ENCODE assay signal across 1 cellular context in genomic region chr1:244862699-244863490, GRCh38.
TF ChIP-seq lines count a peak whose summit lies in the region.

No MANE protein-coding gene starts in this region.

TF ChIP-seq in WTC11, 78 proteins besides CTCF, POLR2A, EP300 and RAD21 (continued from another document):
- TF ChIP-seq, protein P1, sequence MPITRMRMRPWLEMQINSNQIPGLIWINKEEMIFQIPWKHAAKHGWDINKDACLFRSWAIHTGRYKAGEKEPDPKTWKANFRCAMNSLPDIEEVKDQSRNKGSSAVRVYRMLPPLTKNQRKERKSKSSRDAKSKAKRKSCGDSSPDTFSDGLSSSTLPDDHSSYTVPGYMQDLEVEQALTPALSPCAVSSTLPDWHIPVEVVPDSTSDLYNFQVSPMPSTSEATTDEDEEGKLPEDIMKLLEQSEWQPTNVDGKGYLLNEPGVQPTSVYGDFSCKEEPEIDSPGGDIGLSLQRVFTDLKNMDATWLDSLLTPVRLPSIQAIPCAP (CRISPR knock-in tag; IDR thresholded peaks at IDR 0.05): no peak
- TF ChIP-seq, protein P2, sequence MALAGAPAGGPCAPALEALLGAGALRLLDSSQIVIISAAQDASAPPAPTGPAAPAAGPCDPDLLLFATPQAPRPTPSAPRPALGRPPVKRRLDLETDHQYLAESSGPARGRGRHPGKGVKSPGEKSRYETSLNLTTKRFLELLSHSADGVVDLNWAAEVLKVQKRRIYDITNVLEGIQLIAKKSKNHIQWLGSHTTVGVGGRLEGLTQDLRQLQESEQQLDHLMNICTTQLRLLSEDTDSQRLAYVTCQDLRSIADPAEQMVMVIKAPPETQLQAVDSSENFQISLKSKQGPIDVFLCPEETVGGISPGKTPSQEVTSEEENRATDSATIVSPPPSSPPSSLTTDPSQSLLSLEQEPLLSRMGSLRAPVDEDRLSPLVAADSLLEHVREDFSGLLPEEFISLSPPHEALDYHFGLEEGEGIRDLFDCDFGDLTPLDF (CRISPR knock-in tag; IDR thresholded peaks at IDR 0.05): no peak
- TF ChIP-seq ETV6 (CRISPR knock-in tag; IDR thresholded peaks at IDR 0.05) (no peak), EMX1 (CRISPR knock-in tag; IDR thresholded peaks at IDR 0.05) (no peak), GRHL2 (CRISPR knock-in tag; IDR thresholded peaks at IDR 0.05; ENCODE audit: insufficient replicate concordance, severe bottlenecking) (no peak), CBFB (CRISPR knock-in tag; IDR thresholded peaks at IDR 0.05; ENCODE audit: low read depth) (no peak), ZNF425 (CRISPR knock-in tag; conservative IDR thresholded peaks at IDR 0.05) (no peak), NR3C1 (CRISPR knock-in tag; conservative IDR thresholded peaks at IDR 0.05; ENCODE audit: low read depth) (no peak), ZNF121 (CRISPR knock-in tag; IDR thresholded peaks at IDR 0.05) (no peak), JUN (CRISPR knock-in tag; IDR thresholded peaks at IDR 0.05) (no peak; the same call in 1 of the 2 replicates), TEAD4 (CRISPR knock-in tag; IDR thresholded peaks at IDR 0.05) (no peak), ZNF232 (CRISPR knock-in tag; IDR thresholded peaks at IDR 0.05) (no peak), ZNF671 (CRISPR knock-in tag; IDR thresholded peaks at IDR 0.05) (peak; percentile 66; the same call in 1 of the 2 replicates), MYBL2 (CRISPR knock-in tag; IDR thresholded peaks at IDR 0.05) (no peak; the same call in 1 of the 2 replicates), SOX15 (CRISPR knock-in tag; IDR thresholded peaks at IDR 0.05) (no peak)
- TF ChIP-seq, protein P3, sequence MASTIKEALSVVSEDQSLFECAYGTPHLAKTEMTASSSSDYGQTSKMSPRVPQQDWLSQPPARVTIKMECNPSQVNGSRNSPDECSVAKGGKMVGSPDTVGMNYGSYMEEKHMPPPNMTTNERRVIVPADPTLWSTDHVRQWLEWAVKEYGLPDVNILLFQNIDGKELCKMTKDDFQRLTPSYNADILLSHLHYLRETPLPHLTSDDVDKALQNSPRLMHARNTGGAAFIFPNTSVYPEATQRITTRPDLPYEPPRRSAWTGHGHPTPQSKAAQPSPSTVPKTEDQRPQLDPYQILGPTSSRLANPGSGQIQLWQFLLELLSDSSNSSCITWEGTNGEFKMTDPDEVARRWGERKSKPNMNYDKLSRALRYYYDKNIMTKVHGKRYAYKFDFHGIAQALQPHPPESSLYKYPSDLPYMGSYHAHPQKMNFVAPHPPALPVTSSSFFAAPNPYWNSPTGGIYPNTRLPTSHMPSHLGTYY (CRISPR knock-in tag; IDR thresholded peaks at IDR 0.05): 0 out of 2 replicates have a peak, but pooled peaks have one; percentile 34
- TF ChIP-seq, protein P4, sequence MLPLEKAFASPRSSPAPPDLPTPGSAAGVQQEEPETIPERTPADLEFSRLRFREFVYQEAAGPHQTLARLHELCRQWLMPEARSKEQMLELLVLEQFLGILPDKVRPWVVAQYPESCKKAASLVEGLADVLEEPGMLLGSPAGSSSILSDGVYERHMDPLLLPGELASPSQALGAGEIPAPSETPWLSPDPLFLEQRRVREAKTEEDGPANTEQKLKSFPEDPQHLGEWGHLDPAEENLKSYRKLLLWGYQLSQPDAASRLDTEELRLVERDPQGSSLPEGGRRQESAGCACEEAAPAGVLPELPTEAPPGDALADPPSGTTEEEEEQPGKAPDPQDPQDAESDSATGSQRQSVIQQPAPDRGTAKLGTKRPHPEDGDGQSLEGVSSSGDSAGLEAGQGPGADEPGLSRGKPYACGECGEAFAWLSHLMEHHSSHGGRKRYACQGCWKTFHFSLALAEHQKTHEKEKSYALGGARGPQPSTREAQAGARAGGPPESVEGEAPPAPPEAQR (CRISPR knock-in tag; IDR thresholded peaks at IDR 0.05): no peak
- TF ChIP-seq, protein P5, sequence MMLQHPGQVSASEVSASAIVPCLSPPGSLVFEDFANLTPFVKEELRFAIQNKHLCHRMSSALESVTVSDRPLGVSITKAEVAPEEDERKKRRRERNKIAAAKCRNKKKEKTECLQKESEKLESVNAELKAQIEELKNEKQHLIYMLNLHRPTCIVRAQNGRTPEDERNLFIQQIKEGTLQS (CRISPR knock-in tag; conservative IDR thresholded peaks at IDR 0.05): no peak
- TF ChIP-seq, protein P6, sequence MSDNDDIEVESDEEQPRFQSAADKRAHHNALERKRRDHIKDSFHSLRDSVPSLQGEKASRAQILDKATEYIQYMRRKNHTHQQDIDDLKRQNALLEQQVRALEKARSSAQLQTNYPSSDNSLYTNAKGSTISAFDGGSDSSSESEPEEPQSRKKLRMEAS (CRISPR knock-in tag; IDR thresholded peaks at IDR 0.05): peak; percentile 79; the same call in 1 of the 2 replicates
